In the genomic region with DNA sequence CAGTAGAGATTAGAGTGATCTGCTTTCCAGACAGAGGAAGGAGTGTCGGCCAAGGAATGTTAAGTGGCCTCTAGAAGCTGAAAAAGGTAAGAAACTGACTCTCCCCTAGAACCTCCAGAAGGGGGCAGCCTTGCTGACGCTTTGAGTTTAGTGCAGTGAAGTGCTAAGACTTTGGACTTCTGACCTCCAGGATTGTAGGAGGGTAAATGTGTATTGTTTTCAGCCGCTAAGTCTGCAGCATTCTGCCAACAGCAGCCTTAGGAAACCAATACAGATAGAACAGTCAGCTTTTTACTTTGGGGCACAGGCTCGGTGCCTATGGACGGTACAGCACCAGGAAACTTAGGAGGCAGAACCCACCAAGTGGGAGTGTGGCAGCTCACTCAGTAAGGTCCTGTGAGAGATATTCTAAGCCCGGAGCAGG, we compare ENCODE assay signal across 8 cellular contexts. TPM values are rescaled to one million over a fixed set of nuclear protein-coding genes. Genes with fewer than 3 reads are reported as not detected.
DNase-seq lines count a peak whose midpoint lies in the region; ATAC-seq, FAIRE-seq and TF ChIP-seq lines count a peak whose summit lies in the region.

No MANE protein-coding gene starts in this region.

- H3K27me3 Mint-ChIP-seq in GM23338 (ENCODE audit: insufficient read depth, low read depth, poor library complexity): peaks cover 17% of the 10 kb centered on the region

- H3K27me3 ChIP-seq in BLaER1 treated with 17β-estradiol and CSF1 and Interleukin-3, amounts not matched to agents 10 nM and 100 nM: no peaks in the 10 kb centered on the region
- H3K27me3 ChIP-seq in GM23338 (ENCODE audit: insufficient read depth): no peaks in the 10 kb centered on the region

- TF ChIP-seq CTCF in GM23338 (conservative IDR thresholded peaks at IDR 0.05; ENCODE audit: low read depth in 2 of 2): peak; percentile 75
- TF ChIP-seq CTCF in astrocyte of the spinal cord (IDR thresholded peaks at IDR 0.05; ENCODE audit: low read depth, low read length): peak; percentile 84
- TF ChIP-seq CTCF in kidney (IDR thresholded peaks at IDR 0.05; ENCODE audit: borderline replicate concordance, extremely low read depth, insufficient read depth): peak; percentile 73

- H3F3A ChIP-seq in GM23338 (replicated peaks; ENCODE audit: low read depth): peaks cover 14% of the 10 kb centered on the region; the same call in 1 of the 2 replicates

- peaks cover 61 to 74% (median 64%) of the 10 kb centered on the region in 10 experiments for H3K4me1 ChIP-seq in BLaER1 treated with 17β-estradiol and CSF1 and Interleukin-3, amounts not matched to agents 10 nM and 100 nM
- H3K4me1 ChIP-seq in GM23338 (ENCODE audit: insufficient read depth) (peaks cover 10% of the 10 kb centered on the region; the same call in 1 of the 2 replicates), kidney (ENCODE audit: control insufficient read depth in 1 of 2, insufficient read depth in 1 of 2, low read depth in 1 of 2, low read length in 2 of 2) (peaks cover 16 to 22% of the 10 kb centered on the region in 2 donors)

- no peak overlapping the region for H3K4me3 ChIP-seq in BLaER1 treated with 17β-estradiol and CSF1 and Interleukin-3, amounts not matched to agents 10 nM and 100 nM
- H3K4me3 ChIP-seq in GM23338: no peak overlapping the region
- H3K4me3 ChIP-seq in astrocyte of the spinal cord (ENCODE audit: low read depth, low read length): no peak overlapping the region
- no peak overlapping the region for H3K4me3 ChIP-seq in kidney (ENCODE audit: low read length in 2 of 2)

- H3K27ac Mint-ChIP-seq in GM23338: peak overlapping the region; percentile 58; the same call in 1 of the 2 replicates

- peaks cover 20 to 35% (median 25%) of the 10 kb centered on the region in 11 experiments for H3K9me3 ChIP-seq in BLaER1 treated with 17β-estradiol and CSF1 and Interleukin-3, amounts not matched to agents 10 nM and 100 nM (replicated peaks in 1 of 11)
- no peaks in the 10 kb centered on the region for H3K9me3 ChIP-seq in kidney (ENCODE audit: control insufficient read depth in 1 of 2, low read length in 2 of 2)

- H3K4me3 Mint-ChIP-seq in GM23338: no peak overlapping the region; the same call in 2 of the 3 replicates

- H3K9me2 ChIP-seq in GM23338 (ENCODE audit: insufficient read depth): no peaks in the 10 kb centered on the region

- peak; percentile 34 for ATAC-seq in GM23338
- no peak for ATAC-seq in HG02938 (IDR thresholded peaks at IDR 0.05; ENCODE audit: unreplicated experiment)
- ATAC-seq in GM21717 (IDR thresholded peaks at IDR 0.05; ENCODE audit: unreplicated experiment): no peak

- DNase-seq in GM23338 (ENCODE audit: low spot score) (peak; percentile 89), RCC 7860 (ENCODE audit: low spot score) (peak; percentile 44), astrocyte of the spinal cord (ENCODE audit: low read depth, low spot score) (peak; percentile 66), kidney (peak; percentile 55)
- DNase-seq in stimulated activated CD8-positive, alpha-beta memory T cell treated with anti-CD3 and anti-CD28 coated beads, Interleukin-4, amount 100 ng/mL, for 48 hours: peak; percentile 68

- H3K9me3 Mint-ChIP-seq in GM23338: peaks cover 37% of the 10 kb centered on the region

- intact Hi-C loops in kidney (cut with DNase I): no loop called here

- H3K4me2 ChIP-seq in BLaER1 treated with 17β-estradiol and CSF1 and Interleukin-3, amounts not matched to agents 10 nM and 100 nM: peak overlapping the region; percentile 58 to 86 (median 67)
- H3K4me2 ChIP-seq in GM23338: no peak overlapping the region

- in situ Hi-C loops in astrocyte of the spinal cord (cut with HindIII; ENCODE audit: low sequenced_read_pairs): no loop called here

- H3K36me3 Mint-ChIP-seq in GM23338 (ENCODE audit: low read depth): peaks cover 38% of the 10 kb centered on the region

- H2AFZ ChIP-seq in GM23338: no peak overlapping the region

- peaks cover 0 to 11% (median 6%) of the 10 kb centered on the region in 11 experiments; a peak in 11 of 22 replicates for H4K20me1 ChIP-seq in BLaER1 treated with 17β-estradiol and CSF1 and Interleukin-3, amounts not matched to agents 10 nM and 100 nM
- H4K20me1 ChIP-seq in GM23338 (replicated peaks; ENCODE audit: insufficient read depth): no peaks in the 10 kb centered on the region

- FAIRE-seq in RCC 7860 (lab: Jason Lieb, UNC) (no peak), kidney (lab: Jason Lieb, UNC) (no peak)

- peaks cover 0 to 13% (median 8%) of the 10 kb centered on the region in 11 experiments; a peak in 9 of 22 replicates for H3K36me3 ChIP-seq in BLaER1 treated with 17β-estradiol and CSF1 and Interleukin-3, amounts not matched to agents 10 nM and 100 nM
- peaks cover 5% of the 10 kb centered on the region for H3K36me3 ChIP-seq in GM23338 (ENCODE audit: insufficient read depth)
- H3K36me3 ChIP-seq in kidney (ENCODE audit: control insufficient read depth in 1 of 2, insufficient read depth in 2 of 2, low read length in 2 of 2): no peaks in the 10 kb centered on the region

- peak overlapping the region in 5 of 11 experiments; percentile 6 to 55 (median 21); a peak in 6 of 22 replicates for H3K9ac ChIP-seq in BLaER1 treated with 17β-estradiol and CSF1 and Interleukin-3, amounts not matched to agents 10 nM and 100 nM
- H3K9ac ChIP-seq in kidney (ENCODE audit: low read length in 2 of 2): peak overlapping the region in 1 of 2 donors; percentile 17

- peaks cover 29% of the 10 kb centered on the region for H3K79me2 ChIP-seq in GM23338 (replicated peaks; ENCODE audit: insufficient read depth)

- peak overlapping the region in 8 of 11 experiments; percentile 11 to 56 (median 30); a peak in 11 of 22 replicates for H3K27ac ChIP-seq in BLaER1 treated with 17β-estradiol and CSF1 and Interleukin-3, amounts not matched to agents 10 nM and 100 nM
- H3K27ac ChIP-seq in GM23338 (ENCODE audit: low read depth) (0 out of 2 replicates have a peak overlapping the region, but pooled peaks have one; percentile 21), kidney (ENCODE audit: low read depth in 2 of 2, low read length in 2 of 2) (peak overlapping the region in 1 of 2 donors; percentile 5)

- H3K4me1 Mint-ChIP-seq in GM23338: peaks cover 5% of the 10 kb centered on the region

TF ChIP-seq in GM23338, 12 proteins besides CTCF, POLR2A, EP300 and RAD21:
- no peak for TF ChIP-seq ZNF331 (CRISPR knock-in tag; IDR thresholded peaks at IDR 0.05; ENCODE audit: low read depth)
- TF ChIP-seq JUNB (IDR thresholded peaks at IDR 0.05; ENCODE audit: unreplicated experiment): no peak
- TF ChIP-seq EZH2 (IDR thresholded peaks at IDR 0.05; ENCODE audit: low read depth, unreplicated experiment): no peak
- no peak for TF ChIP-seq ETS1 (IDR thresholded peaks at IDR 0.05)

RNA-seq across cellular contexts. Expression of gene TBC1D22A, which starts 3.6 kb away (rescaled TPM):
- 10.7 and 13.3 TPM in 2 replicates for total RNA-seq in GM23338 (2014; rRNA removed; shearing (Covaris generic))
- polyA plus RNA-seq in GM23338 (2016; fragmentation: Nextera tagmentation; extraction: Ambion mirVana) (9.0 and 9.6 TPM in 2 replicates), kidney (ENCODE audit: insufficient read depth, low read depth, low replicate concordance) (24.6 TPM)
- 39.4 TPM for total RNA-seq in kidney

RNA-seq across cellular contexts. Expression of gene CERK, which starts 20.8 kb away (rescaled TPM):
- 62.9 and 63.5 TPM in 2 replicates for total RNA-seq in GM23338 (2014; rRNA removed; shearing (Covaris generic))
- polyA plus RNA-seq in GM23338 (2016; fragmentation: Nextera tagmentation; extraction: Ambion mirVana) (11.9 and 12.7 TPM in 2 replicates), kidney (ENCODE audit: insufficient read depth, low read depth, low replicate concordance) (21.6 TPM)
- 28.2 TPM for total RNA-seq in kidney
